Comparison of ENCODE assay signal across 8 cellular contexts in genomic region chr17:81165246-81166032, GRCh38. TPM values are rescaled to one million over a fixed set of nuclear protein-coding genes. Genes with fewer than 3 reads are reported as not detected.
DNase-seq lines count a peak whose midpoint lies in the region; ATAC-seq and TF ChIP-seq lines count a peak whose summit lies in the region.

PVALEF (plus strand) TSS chr17:81165507; CDS start chr17:81181227, 15,720 bp downstream.

- 0 to 20% methylated on average over 8 to 24 of the region's 46 CpGs for WGBS in testis, 2 donors

- intact Hi-C loops in lower lobe of right lung (cut with DNase I), result no loop called here
- intact Hi-C loops in testis (cut with DNase I; ENCODE audit: low total_unique reads), result no loop called here

- H3K36me3 Mint-ChIP-seq in central memory CD8-positive, alpha-beta T cell (ENCODE audit: insufficient read depth), result peaks cover 2% of the 10 kb centered on the region

- H3K27ac Mint-ChIP-seq in central memory CD8-positive, alpha-beta T cell (ENCODE audit: low read depth), result no peak within 1 kb of the TSS

- DNase-seq in NCI-H146 (lab: John Stamatoyannopoulos, UW) (peak; percentile 38), NCI-H146 treated with DMSO at 0.1 percent for 48 hours (lab: John Stamatoyannopoulos, UW; ENCODE audit: unreplicated experiment) (no peak), lower lobe of right lung (peak; percentile 44), testis (no peak)
- DNase-seq in central memory CD8-positive, alpha-beta T cell (ENCODE audit: low spot score in 2 of 2), result no peak

- TF ChIP-seq POLR2A in testis (IDR thresholded peaks at IDR 0.05), result no peak

- peaks cover 28% of the 10 kb centered on the region for H3K27me3 ChIP-seq in lower lobe of right lung (ENCODE audit: low read depth)
- no peaks in the 10 kb centered on the region for H3K27me3 ChIP-seq in testis

- no peak for ATAC-seq in central memory CD8-positive, alpha-beta T cell (replicated peaks; ENCODE audit: extremely low read depth, poor library complexity, severe bottlenecking)
- ATAC-seq in lower lobe of right lung (no peak), GM18519 (IDR thresholded peaks at IDR 0.05; ENCODE audit: low FRiP score, unreplicated experiment) (no peak), GM19035 (IDR thresholded peaks at IDR 0.05; ENCODE audit: unreplicated experiment) (no peak), GM21381 (IDR thresholded peaks at IDR 0.05; ENCODE audit: unreplicated experiment) (no peak)

- peaks cover 33% of the 10 kb centered on the region for H3K27me3 Mint-ChIP-seq in central memory CD8-positive, alpha-beta T cell

- H3K27ac ChIP-seq in lower lobe of right lung (no peak within 1 kb of the TSS), testis (peak within 1 kb of the TSS; percentile 15 to 39)

- H3K4me1 ChIP-seq in lower lobe of right lung (peaks cover 10% of the 10 kb centered on the region), testis (peaks cover 12% of the 10 kb centered on the region)

- TF ChIP-seq CTCF in lower lobe of right lung (IDR thresholded peaks at IDR 0.05) (no peak), testis (IDR thresholded peaks at IDR 0.05) (no peak)

- H3K36me3 ChIP-seq in lower lobe of right lung, result no peaks in the 10 kb centered on the region
- no peaks in the 10 kb centered on the region for H3K36me3 ChIP-seq in testis (ENCODE audit: low read depth, missing control alignments)

- peak within 1 kb of the TSS; percentile 39 for H3K4me3 ChIP-seq in lower lobe of right lung
- H3K4me3 ChIP-seq in testis, result peak within 1 kb of the TSS; percentile 36 to 61

- H3K4me3 Mint-ChIP-seq in central memory CD8-positive, alpha-beta T cell, result peak within 1 kb of the TSS; percentile 22

- no peaks in the 10 kb centered on the region for H3K4me1 Mint-ChIP-seq in central memory CD8-positive, alpha-beta T cell

- H3K9me3 Mint-ChIP-seq in central memory CD8-positive, alpha-beta T cell, result no peaks in the 10 kb centered on the region

- H3K9me3 ChIP-seq in lower lobe of right lung (no peaks in the 10 kb centered on the region), testis (no peaks in the 10 kb centered on the region)

RNA-seq across cellular contexts. Expression of gene PVALEF, which starts in this region (rescaled TPM):
- total RNA-seq in lower lobe of right lung (not detected), testis (not detected)
- not detected for polyA plus RNA-seq in testis (ENCODE audit: insufficient read depth, low read depth, low replicate concordance)

Comparison
In these comparisons a context has a peak if more than half of its experiments do, and no peak if none do; other contexts are left out.
1. Peak in DNase-seq and H3K4me3 ChIP-seq in lower lobe of right lung; RNA of the gene not detected or under 1 TPM.